In genomic region chr3:186097663-186098451, GRCh38 we compare ENCODE assay signal across 8 cellular contexts.
DNase-seq lines count a peak whose midpoint lies in the region; ATAC-seq lines count a peak whose summit lies in the region.

No MANE protein-coding gene starts in this region.

- no peaks in the 10 kb centered on the region for H3K27me3 ChIP-seq in adipocyte (replicated peaks; ENCODE audit: control insufficient read depth, insufficient read depth, low read length)

- DNase-seq in DMS79 treated with DMSO at 0.1 percent for 48 hours (lab: John Stamatoyannopoulos, UW) (peak; percentile 64), NCI-H1694 (lab: John Stamatoyannopoulos, UW) (peak; percentile 98), adipocyte (ENCODE audit: low read depth) (peak; percentile 76), head of caudate nucleus (peak; percentile 63 to 96 (median 88)), nucleus accumbens (lab: John Stamatoyannopoulos, UW) (peak; percentile 27 to 95 (median 84)), SIG-M5 treated with dmso at 0.1 percent for 504 hours (lab: John Stamatoyannopoulos, UW; ENCODE audit: unreplicated experiment) (no peak)

- H3K4me1 ChIP-seq in adipocyte (ENCODE audit: control insufficient read depth, insufficient read depth, low read length), result peaks cover 34% of the 10 kb centered on the region

- H3K9me3 ChIP-seq in adipocyte (ENCODE audit: control insufficient read depth, low read length), result no peaks in the 10 kb centered on the region

- no peak for ATAC-seq in GM21423 (IDR thresholded peaks at IDR 0.05; ENCODE audit: unreplicated experiment)
- ATAC-seq in GM19351 (IDR thresholded peaks at IDR 0.05; ENCODE audit: unreplicated experiment), result no peak

- peak overlapping the region; percentile 62 for H3K9ac ChIP-seq in adipocyte (ENCODE audit: low read length)

- H3K4me3 ChIP-seq in adipocyte (ENCODE audit: low read length), result peak overlapping the region; percentile 79

- no peaks in the 10 kb centered on the region for H3K36me3 ChIP-seq in adipocyte (ENCODE audit: control insufficient read depth, insufficient read depth, low read length, severe bottlenecking)

- intact Hi-C loops in head of caudate nucleus (cut with DNase I), result loop anchor here (1.0 to 5.0 kb wide), 2 partner anchors 51 to 102 kb away; no protein-coding TSS in a partner anchor
